7 cellular contexts compared by ENCODE assay signal in the genomic region with DNA sequence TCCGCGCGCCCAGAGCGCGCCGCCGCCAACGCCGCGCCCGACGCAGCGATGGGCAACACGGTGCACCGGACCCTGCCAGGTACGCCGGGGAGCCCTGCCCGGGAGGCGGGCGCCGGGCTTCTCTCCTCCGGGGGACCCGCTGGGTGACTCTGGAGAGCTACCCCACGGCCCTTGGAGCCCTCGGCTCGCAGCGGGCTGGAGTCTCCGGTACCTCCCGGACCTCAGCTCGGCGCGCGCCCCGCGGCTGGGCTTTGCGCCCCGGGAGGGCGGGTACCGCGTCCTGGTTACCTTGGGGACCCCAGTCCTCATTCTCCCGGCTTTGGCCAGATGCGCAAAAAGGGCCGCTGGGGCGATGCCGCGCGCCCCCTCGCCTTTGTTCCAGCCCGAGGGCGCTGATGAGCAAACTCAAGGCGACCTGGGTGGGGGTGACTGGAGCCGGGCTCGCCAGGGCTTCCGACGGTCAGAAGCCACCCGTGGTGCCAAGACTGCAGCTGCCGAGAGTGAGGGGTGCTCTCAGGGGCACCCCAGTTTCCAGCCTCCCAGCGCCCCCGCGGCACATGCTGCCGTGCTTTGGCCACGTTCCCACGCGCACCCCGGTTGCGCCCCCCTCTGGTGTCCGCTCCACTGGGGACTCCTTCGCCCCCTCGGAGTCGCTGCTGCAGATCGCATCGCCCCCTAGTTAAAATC. TPM values are rescaled to one million over a fixed set of nuclear protein-coding genes. Genes with fewer than 3 reads are reported as not detected.
DNase-seq lines count a peak whose midpoint lies in the region; ATAC-seq and TF ChIP-seq lines count a peak whose summit lies in the region.

No MANE protein-coding gene starts in this region.

- H3K9ac ChIP-seq in colonic mucosa (ENCODE audit: low read depth in 2 of 2, low read length in 2 of 2) = peak overlapping the region; percentile 84 to 85

- peak overlapping the region; percentile 80 for H3K27ac ChIP-seq in colonic mucosa

- H3K27me3 ChIP-seq in colonic mucosa (no peaks in the 10 kb centered on the region), mononuclear cell (ENCODE audit: insufficient read depth, low read length) (peaks cover 12% of the 10 kb centered on the region)

- H3K4me1 ChIP-seq in colonic mucosa (peaks cover 7% of the 10 kb centered on the region), mononuclear cell (ENCODE audit: insufficient read depth, low read length) (peaks cover 28% of the 10 kb centered on the region)

- DNase-seq in LHCN-M2 (ENCODE audit: low read depth) (peak; percentile 24), colonic mucosa (no peak), cerebellar cortex (ENCODE audit: low spot score) (no peak), cerebellar nuclear complex (lab: John Stamatoyannopoulos, UW) (no peak)

- H3K9me3 ChIP-seq in colonic mucosa = no peaks in the 10 kb centered on the region
- H3K9me3 ChIP-seq in mononuclear cell (ENCODE audit: low read depth, low read length) = no peaks in the 10 kb centered on the region

- no peak for TF ChIP-seq CTCF in colonic mucosa (IDR thresholded peaks at IDR 0.05)

- H3K4me3 ChIP-seq in colonic mucosa (peak overlapping the region; percentile 88), mononuclear cell (ENCODE audit: low read length) (peak overlapping the region; percentile 28)

- ATAC-seq in GM19455 (IDR thresholded peaks at IDR 0.05; ENCODE audit: unreplicated experiment) (peak; percentile 24), GM21717 (IDR thresholded peaks at IDR 0.05; ENCODE audit: unreplicated experiment) (no peak)

- intact Hi-C loops in colonic mucosa (cut with DNase I) = loop anchor here (5.0 kb wide), 1 partner anchor 56 kb away; no protein-coding TSS in a partner anchor

- H3K36me3 ChIP-seq in colonic mucosa = no peaks in the 10 kb centered on the region

RNA-seq across cellular contexts. Expression of a gene that starts 0.4 kb away (rescaled TPM):
- total RNA-seq in LHCN-M2 (2014; rRNA removed) (12.3 and 14.6 TPM in 2 replicates), colonic mucosa (10 to 100 TPM; 61.6 to 99.9 TPM), mononuclear cell (0.10 TPM)
- 6.9 TPM for polyA plus RNA-seq in LHCN-M2 (2012)

Comparison
In these comparisons a context has a peak if more than half of its experiments do, and no peak if none do; other contexts are left out.
1. RNA of a gene that starts 0.4 kb away (total RNA-seq): 61.6 to 99.9 TPM in colonic mucosa and 12.3 to 14.6 TPM in LHCN-M2; 0.10 TPM in mononuclear cell (single experiment); every median in the first group is over 10 times any median in the second.